ENCODE assay signal across 13 cellular contexts in genomic region chr14:71141701-71142374, GRCh38.
DNase-seq lines count a peak whose midpoint lies in the region; ATAC-seq, FAIRE-seq and TF ChIP-seq lines count a peak whose summit lies in the region.
"Had no signal": no experiment of that assay in that cellular context is flagged by ENCODE, and none has a peak within 500 bp of the region (broad histone marks: within the 10 kb centered on the region; RNA-seq: fewer than 3 reads in every experiment).

No MANE protein-coding gene starts in this region.

- H3K4me3 Mint-ChIP-seq in activated CD8-positive, alpha-beta T cell treated with anti-CD3 and anti-CD28 coated beads for 36 hours: no peak overlapping the region

- H3K27me3 ChIP-seq in ACC112 (ENCODE audit: insufficient read depth, low read length) (no peaks in the 10 kb centered on the region), left ventricle myocardium inferior (ENCODE audit: low read depth) (no peaks in the 10 kb centered on the region), BE2C (no peaks in the 10 kb centered on the region)
- H3K27me3 ChIP-seq: right atrium auricular region had no signal

- CTCF ChIA-PET in activated CD8-positive, alpha-beta T cell treated with anti-CD3 and anti-CD28 coated beads for 36 hours (lab: Charles Lee): interaction anchor here (1.0 to 3.6 kb wide), 14 partner anchors 11 to 714 kb away, joined by 3 to 37 read pairs (median 4); no protein-coding TSS in a partner anchor

- no peak overlapping the region for H3K4me3 ChIP-seq in ACC112 (ENCODE audit: low read depth, low read length)
- no peak overlapping the region for H3K4me3 ChIP-seq in left ventricle myocardium inferior
- H3K4me3 ChIP-seq in BE2C (ENCODE audit: low read depth, low read length): no peak overlapping the region
- H3K4me3 ChIP-seq: lung, right atrium auricular region had no signal

- H3K27ac Mint-ChIP-seq in activated CD8-positive, alpha-beta T cell treated with anti-CD3 and anti-CD28 coated beads for 36 hours: peak overlapping the region; percentile 92

- H3K27ac ChIP-seq in ACC112 (ENCODE audit: low read depth, low read length) (peak overlapping the region; percentile 95), left ventricle myocardium inferior (replicated peaks) (no peak overlapping the region)
- H3K27ac ChIP-seq: C4-2B, right atrium auricular region had no signal

- no peak for TF ChIP-seq POLR2A in GM12891 (IDR thresholded peaks at IDR 0.05; ENCODE audit: low read depth, low read length)

- peak; percentile 64 for FAIRE-seq in GM12891 (lab: Jason Lieb, UNC)
- FAIRE-seq: colon had no signal

- ATAC-seq in activated CD8-positive, alpha-beta T cell treated with anti-CD3 and anti-CD28 coated beads for 36 hours: no peak

- H3K9me3 Mint-ChIP-seq in activated CD8-positive, alpha-beta T cell treated with anti-CD3 and anti-CD28 coated beads for 36 hours: no peaks in the 10 kb centered on the region

- peaks cover 50% of the 10 kb centered on the region for H3K4me1 ChIP-seq in ACC112 (ENCODE audit: control insufficient read depth, insufficient read depth, low read length, unreplicated experiment)
- H3K4me1 ChIP-seq in left ventricle myocardium inferior: peaks cover 5% of the 10 kb centered on the region
- peaks cover 7% of the 10 kb centered on the region; the same call in 1 of the 2 replicates for H3K4me1 ChIP-seq in BE2C
- H3K4me1 ChIP-seq: right atrium auricular region had no signal

- no peak overlapping the region for H2AFZ ChIP-seq in ACC112 (ENCODE audit: low read length, unreplicated experiment)

- H3K79me2 ChIP-seq in ACC112 (ENCODE audit: control insufficient read depth, insufficient read depth, low read length, unreplicated experiment): no peaks in the 10 kb centered on the region

- H3K36me3 ChIP-seq in ACC112 (ENCODE audit: insufficient read depth, low read length): no peaks in the 10 kb centered on the region
- H3K36me3 ChIP-seq in left ventricle myocardium inferior: no peaks in the 10 kb centered on the region
- H3K36me3 ChIP-seq in BE2C: no peaks in the 10 kb centered on the region
- H3K36me3 ChIP-seq: right atrium auricular region had no signal

- no peaks in the 10 kb centered on the region for H3K27me3 Mint-ChIP-seq in activated CD8-positive, alpha-beta T cell treated with anti-CD3 and anti-CD28 coated beads for 36 hours

- no peak for DNase-seq in GM12891 (ENCODE audit: insufficient read length, low spot score)
- peak; percentile 38 for DNase-seq in activated CD8-positive, alpha-beta T cell treated with anti-CD3 and anti-CD28 coated beads for 36 hours
- DNase-seq in iris pigment epithelial cell (ENCODE audit: low read depth): peak; percentile 77
- no peak for DNase-seq in germinal center (ENCODE audit: low spot score)
- DNase-seq in NCI-H1436 (lab: John Stamatoyannopoulos, UW): no peak
- DNase-seq in left ventricle myocardium inferior: no peak
- no peak for DNase-seq in BE2C
- DNase-seq: NCI-H1092 treated with DMSO at 0.1 percent for 48 hours had no signal

- peaks cover 3% of the 10 kb centered on the region for H3K36me3 Mint-ChIP-seq in activated CD8-positive, alpha-beta T cell treated with anti-CD3 and anti-CD28 coated beads for 36 hours (ENCODE audit: low read depth)

- H3K9me3 ChIP-seq in left ventricle myocardium inferior (replicated peaks) (peaks cover 3% of the 10 kb centered on the region), BE2C (no peaks in the 10 kb centered on the region)
- H3K9me3 ChIP-seq: right atrium auricular region had no signal

- intact Hi-C loops in activated CD8-positive, alpha-beta T cell treated with anti-CD3 and anti-CD28 coated beads for 36 hours (cut with micrococcal nuclease): loop anchor here (2.0 to 5.0 kb wide), 2 partner anchors 125 to 183 kb away; no protein-coding TSS in a partner anchor
- intact Hi-C loops in left ventricle myocardium inferior (cut with micrococcal nuclease): no loop called here

- H3K4me1 Mint-ChIP-seq in activated CD8-positive, alpha-beta T cell treated with anti-CD3 and anti-CD28 coated beads for 36 hours (ENCODE audit: low read depth): peaks cover 28% of the 10 kb centered on the region

- no peak for TF ChIP-seq CTCF in activated CD8-positive, alpha-beta T cell treated with anti-CD3 and anti-CD28 coated beads for 36 hours (IDR thresholded peaks at IDR 0.05)
- TF ChIP-seq CTCF in left ventricle myocardium inferior (IDR thresholded peaks at IDR 0.05; ENCODE audit: borderline replicate concordance) (no peak), BE2C (IDR thresholded peaks at IDR 0.05; ENCODE audit: low read depth, low read length) (no peak)

- POLR2A ChIA-PET in activated CD8-positive, alpha-beta T cell treated with anti-CD3 and anti-CD28 coated beads for 36 hours (lab: Charles Lee): interaction anchor here (1.1 to 2.3 kb wide), 6 partner anchors 77 to 262 kb away, joined by 3 to 13 read pairs (median 5); no protein-coding TSS in a partner anchor

TF ChIP-seq in GM12891, 5 proteins besides CTCF, POLR2A, EP300 and RAD21:
- no peak for TF ChIP-seq TAF1 (IDR thresholded peaks at IDR 0.05; ENCODE audit: low read depth, low read length)
- TF ChIP-seq POU2F2 (IDR thresholded peaks at IDR 0.05; ENCODE audit: low read depth, low read length): no peak
- TF ChIP-seq SPI1 (IDR thresholded peaks at IDR 0.05; ENCODE audit: low read depth, low read length): no peak
- no peak for TF ChIP-seq POLR2AphosphoS5 (IDR thresholded peaks at IDR 0.05; ENCODE audit: low read depth, low read length)
- no peak for TF ChIP-seq PAX5 (IDR thresholded peaks at IDR 0.05; ENCODE audit: insufficient read depth, low read length, severe bottlenecking)

Comparison
In these comparisons a context has a peak if more than half of its experiments do, and no peak if none do; other contexts are left out.
1. DNase-seq: peak in activated CD8-positive, alpha-beta T cell treated with anti-CD3 and anti-CD28 coated beads for 36 hours (single experiment) and iris pigment epithelial cell (single experiment); none in GM12891 (single experiment), germinal center (single experiment), NCI-H1436 (single experiment), left ventricle myocardium inferior (single experiment) and BE2C (single experiment).